ENCODE assay signal across 23 cellular contexts in genomic region chr7:151238190-151238810, GRCh38. TPM values are rescaled to one million over a fixed set of nuclear protein-coding genes. Genes with fewer than 3 reads are reported as not detected.
A peak's percentile ranks its signal among the peaks of the same experiment; 100 is the strongest.
DNase-seq lines count a peak whose midpoint lies in the region; ATAC-seq, FAIRE-seq and TF ChIP-seq lines count a peak whose summit lies in the region.
"Had no signal": no experiment of that assay in that cellular context is flagged by ENCODE, and none has a peak within 500 bp of the region (broad histone marks: within the 10 kb centered on the region; RNA-seq: fewer than 3 reads in every experiment).

No MANE protein-coding gene starts in this region.

- H3K14ac ChIP-seq in neuronal stem cell (ENCODE audit: low read length) = no peak overlapping the region

- H2AK5ac ChIP-seq in neuronal stem cell (ENCODE audit: low read depth, low read length) = no peak overlapping the region

- H3K27ac ChIP-seq in heart left ventricle (no peak overlapping the region), K562 (ENCODE audit: extremely low read depth, low read depth, low read length) (no peak overlapping the region), neuronal stem cell (replicated peaks; ENCODE audit: low read length) (no peak overlapping the region), skeletal muscle tissue (ENCODE audit: low read depth, low read length) (peak overlapping the region; percentile 60)
- H3K27ac ChIP-seq: HL-60 had no signal

- POLR2A ChIA-PET in K562 (lab: Yijun Ruan, JAX) = interaction anchor here (0.6 to 3.8 kb wide), 5 partner anchors 8 to 22 kb away, joined by 3 to 36 read pairs (median 8); partner anchors contain the start of gene ABCF2
- POLR2A ChIA-PET in activated CD4-positive, alpha-beta memory T cell treated with anti-CD3 and anti-CD28 coated beads, Interleukin-2, amount 10 ng/mL, durations not matched to agents 7 days and 5 days (lab: Charles Lee) = interaction anchor here (2.7 kb wide), 1 partner anchor 11 kb away, joined by 12 read pairs; the partner anchor contains the start of gene ABCF2

- H3K4me3 Mint-ChIP-seq in activated CD4-positive, alpha-beta memory T cell treated with anti-CD3 and anti-CD28 coated beads, Interleukin-2, amount 10 ng/mL, durations not matched to agents 7 days and 5 days = no peak overlapping the region
- H3K4me3 Mint-ChIP-seq: H9, HFFc6 had no signal

- H2BK12ac ChIP-seq in neuronal stem cell (ENCODE audit: low read length) = no peak overlapping the region

- H4K91ac ChIP-seq in neuronal stem cell (ENCODE audit: low read depth, low read length, poor library complexity) = no peak overlapping the region

- H3K9me3 ChIP-seq in heart left ventricle = no peaks in the 10 kb centered on the region
- H3K9me3 ChIP-seq in K562 (replicated peaks; ENCODE audit: control insufficient read depth, insufficient read depth, low read depth, low read length) = no peaks in the 10 kb centered on the region
- H3K9me3 ChIP-seq in neuronal stem cell (replicated peaks in 1 of 2; ENCODE audit: control insufficient read depth in 2 of 2, insufficient read depth in 1 of 2, low read depth in 1 of 2, low read length in 2 of 2) = no peaks in the 10 kb centered on the region
- H3K9me3 ChIP-seq in skeletal muscle tissue (ENCODE audit: control insufficient read depth in 3 of 3, low read length in 3 of 3) = no peaks in the 10 kb centered on the region

- no peak overlapping the region for H4K8ac ChIP-seq in neuronal stem cell (ENCODE audit: low read depth, low read length)

- ATAC-seq in Right ventricle myocardium inferior (no peak), heart left ventricle (no peak), K562 (no peak)
- ATAC-seq: Panc1 had no signal

- H3K36me3 ChIP-seq in heart left ventricle (peaks cover 0 to 84% (median 71%) of the 10 kb centered on the region in 9 donors), K562 (ENCODE audit: control insufficient read depth, insufficient read depth, low read length) (peaks cover 42% of the 10 kb centered on the region; the same call in 2 of the 3 replicates), neuronal stem cell (replicated peaks in 1 of 2; ENCODE audit: control insufficient read depth in 2 of 2, insufficient read depth in 2 of 2, low read length in 2 of 2) (peaks cover 34 to 87% of the 10 kb centered on the region in 2 donors), skeletal muscle tissue (ENCODE audit: control insufficient read depth in 3 of 3, insufficient read depth in 3 of 3, low read length in 3 of 3) (peaks cover 58 to 70% (median 62%) of the 10 kb centered on the region in 3 donors)

- no peak for FAIRE-seq in K562 (lab: Jason Lieb, UNC)

- H3K27me3 Mint-ChIP-seq in activated CD4-positive, alpha-beta memory T cell treated with anti-CD3 and anti-CD28 coated beads, Interleukin-2, amount 10 ng/mL, durations not matched to agents 7 days and 5 days = no peaks in the 10 kb centered on the region

- TF ChIP-seq EP300 in K562 (IDR thresholded peaks at IDR 0.05; ENCODE audit: low read length) = no peak

- H2AFZ ChIP-seq in K562 (ENCODE audit: low read depth, low read length) (no peak overlapping the region), neuronal stem cell (ENCODE audit: low read length) (no peak overlapping the region)

- DNase-seq in Right ventricle myocardium inferior (ENCODE audit: missing footprints) = peak; percentile 35
- no peak for DNase-seq in heart left ventricle
- no peak for DNase-seq in K562 (ENCODE audit: extremely low read depth in 1 of 4, low spot score in 3 of 4)
- DNase-seq in neuronal stem cell (ENCODE audit: low spot score) = no peak
- no peak for DNase-seq in activated CD4-positive, alpha-beta memory T cell treated with anti-CD3 and anti-CD28 coated beads, Interleukin-2, amount 10 ng/mL, durations not matched to agents 7 days and 5 days
- no peak for DNase-seq in SIG-M5 (lab: John Stamatoyannopoulos, UW)
- DNase-seq in ecto neural progenitor cell (ENCODE audit: low spot score) = no peak
- DNase-seq: Calu3, H9, HFFc6, NCI-H1092, NCI-H1417 treated with DMSO at 0.1 percent for 48 hours, NCI-H1694 treated with DMSO at 0.1 percent for 48 hours, NCI-H2081, NCI-H2227 treated with DMSO at 0.1 percent for 48 hours, NCI-H510A, NCI-H69 had no signal

- CTCF ChIA-PET in K562 (lab: Yijun Ruan, JAX; ENCODE audit: low intra/inter-chr PET ratio) = no interaction called here
- CTCF ChIA-PET in activated CD4-positive, alpha-beta memory T cell treated with anti-CD3 and anti-CD28 coated beads, Interleukin-2, amount 10 ng/mL, durations not matched to agents 7 days and 5 days (lab: Charles Lee) = no interaction called here

- H4K20me1 ChIP-seq in K562 (replicated peaks; ENCODE audit: control insufficient read depth, insufficient read depth, low read length) = peaks cover 62% of the 10 kb centered on the region

- no peak overlapping the region for H3K4me2 ChIP-seq in K562 (ENCODE audit: insufficient read depth, low read length)
- H3K4me2 ChIP-seq in neuronal stem cell (ENCODE audit: insufficient read depth, low read length, poor library complexity, severe bottlenecking) = no peak overlapping the region

- intact Hi-C loops in Right ventricle myocardium inferior (cut with DNase I) (no loop called here), heart left ventricle (cut with DNase I) (no loop called here), K562 (cut with micrococcal nuclease) (no loop called here)

- peaks cover 0 to 38% (median 11%) of the 10 kb centered on the region in 12 donors for H3K4me1 ChIP-seq in heart left ventricle
- peaks cover 17 to 37% of the 10 kb centered on the region in 2 experiments; a peak in 4 of 5 replicates for H3K4me1 ChIP-seq in K562 (replicated peaks in 1 of 2; ENCODE audit: control insufficient read depth in 2 of 2, insufficient read depth in 2 of 2, low read length in 2 of 2)
- peaks cover 11 to 12% of the 10 kb centered on the region in 2 donors for H3K4me1 ChIP-seq in neuronal stem cell (ENCODE audit: control insufficient read depth in 2 of 2, insufficient read depth in 1 of 2, low read depth in 1 of 2, low read length in 2 of 2)
- H3K4me1 ChIP-seq in skeletal muscle tissue (ENCODE audit: control insufficient read depth in 3 of 3, insufficient read depth in 3 of 3, low read length in 3 of 3) = peaks cover 21 to 43% (median 38%) of the 10 kb centered on the region in 3 donors

- WGBS in heart left ventricle, 4 donors = 79 to 82% (median 81%) methylated on average over 11 to 17 of the region's 17 CpGs
- 83% methylated on average over 16 of the region's 17 CpGs for WGBS in K562 (ENCODE audit: insufficient coverage, low coverage, missing lambda C conversion rate)
- WGBS in neuronal stem cell (ENCODE audit: extremely low coverage in 2 of 2, insufficient read length in 2 of 2, insufficient replicate concordance in 1 of 2), 2 donors = no CpG with 5 or more reads among the region's 17 CpGs

- no peak overlapping the region for H2BK15ac ChIP-seq in neuronal stem cell (ENCODE audit: low read length)

- peak overlapping the region; percentile 10 for H3K23ac ChIP-seq in neuronal stem cell (ENCODE audit: low read depth, low read length, poor library complexity)

- BruUV-seq in K562 (replicated peaks; lab: Mats Ljungman, UMichigan) = no TSS peak

- H3K79me1 ChIP-seq in neuronal stem cell (ENCODE audit: low read depth, low read length) = peaks cover 11% of the 10 kb centered on the region

- H3K79me2 ChIP-seq in K562 (ENCODE audit: control insufficient read depth, insufficient read depth, low read length) = peaks cover 16% of the 10 kb centered on the region

- H3K9ac ChIP-seq in K562 (ENCODE audit: insufficient read depth in 1 of 2, low read depth in 2 of 2, low read length in 2 of 2) (no peak overlapping the region), neuronal stem cell (ENCODE audit: low read depth, low read length, poor library complexity) (no peak overlapping the region), skeletal muscle tissue (ENCODE audit: low read depth in 1 of 3, low read length in 3 of 3) (peak overlapping the region in 1 of 3 donors; percentile 74)

- no peak overlapping the region for H2BK120ac ChIP-seq in neuronal stem cell (ENCODE audit: low read depth, low read length)

- TF ChIP-seq CTCF in heart left ventricle (IDR thresholded peaks at IDR 0.05) (no peak), K562 (IDR thresholded peaks at IDR 0.05 in 2 of 3, conservative IDR thresholded peaks at IDR 0.05 in 1 of 3; ENCODE audit: insufficient read depth in 2 of 3, low read depth in 1 of 3, low read length in 3 of 3) (no peak)

- no peak overlapping the region for H2BK5ac ChIP-seq in neuronal stem cell (ENCODE audit: low read length)

- H3K4ac ChIP-seq in neuronal stem cell (ENCODE audit: low read length) = no peak overlapping the region

- no peaks in the 10 kb centered on the region for H3K9me3 Mint-ChIP-seq in activated CD4-positive, alpha-beta memory T cell treated with anti-CD3 and anti-CD28 coated beads, Interleukin-2, amount 10 ng/mL, durations not matched to agents 7 days and 5 days
- H3K9me3 Mint-ChIP-seq: H9, HFFc6, IgD-negative memory B cell had no signal

- H3K27ac Mint-ChIP-seq in activated CD4-positive, alpha-beta memory T cell treated with anti-CD3 and anti-CD28 coated beads, Interleukin-2, amount 10 ng/mL, durations not matched to agents 7 days and 5 days = no peak overlapping the region
- H3K27ac Mint-ChIP-seq: H9, HFFc6, IgD-negative memory B cell had no signal

- no peak for TF ChIP-seq RAD21 in K562 (CRISPR knock-in tag; conservative IDR thresholded peaks at IDR 0.05 in 1 of 2, IDR thresholded peaks at IDR 0.05 in 1 of 2)

- peaks cover 31% of the 10 kb centered on the region for H3K36me3 Mint-ChIP-seq in activated CD4-positive, alpha-beta memory T cell treated with anti-CD3 and anti-CD28 coated beads, Interleukin-2, amount 10 ng/mL, durations not matched to agents 7 days and 5 days (ENCODE audit: low read depth)
- H3K36me3 Mint-ChIP-seq: IgD-negative memory B cell had no signal

- H3K18ac ChIP-seq in neuronal stem cell (ENCODE audit: low read length) = no peak overlapping the region

- in situ Hi-C loops in K562 (cut with MboI) = no loop called here

- H3K27me3 ChIP-seq in heart left ventricle (no peaks in the 10 kb centered on the region), K562 (ENCODE audit: control insufficient read depth in 2 of 2, insufficient read depth in 2 of 2, low read length in 2 of 2) (0 out of 5 replicates have a peak, but pooled peaks cover 0 to 4% of the 10 kb centered on the region in 2 experiments), neuronal stem cell (ENCODE audit: control insufficient read depth in 3 of 3, insufficient read depth in 3 of 3, low read depth in 1 of 3, low read length in 3 of 3) (no peaks in the 10 kb centered on the region), skeletal muscle tissue (ENCODE audit: control insufficient read depth in 3 of 3, insufficient read depth in 3 of 3, low read length in 3 of 3) (no peaks in the 10 kb centered on the region)

- H3K4me1 Mint-ChIP-seq in activated CD4-positive, alpha-beta memory T cell treated with anti-CD3 and anti-CD28 coated beads, Interleukin-2, amount 10 ng/mL, durations not matched to agents 7 days and 5 days = peaks cover 27% of the 10 kb centered on the region

- TF ChIP-seq POLR2A in heart left ventricle (IDR thresholded peaks at IDR 0.05) (no peak), K562 (conservative IDR thresholded peaks at IDR 0.05) (no peak)

- H3K4me3 ChIP-seq in heart left ventricle (no peak overlapping the region), K562 (no peak overlapping the region), neuronal stem cell (ENCODE audit: low read length in 2 of 2) (no peak overlapping the region), skeletal muscle tissue (ENCODE audit: low read length in 3 of 3) (no peak overlapping the region)

- peaks cover 4% of the 10 kb centered on the region for H3K9me1 ChIP-seq in K562 (ENCODE audit: control insufficient read depth, insufficient read depth, low read length)

RNA-seq across cellular contexts. Expression of gene CHPF2, which starts 6.0 kb away (rescaled TPM):
- total RNA-seq in Right ventricle myocardium inferior = 11.6 TPM
- total RNA-seq in heart left ventricle = 10 to 100 TPM; 16.6 to 31.9 (median 18.3) TPM
- polyA plus RNA-seq in heart left ventricle = 10 to 100 TPM; 11.4 to 26.4 TPM
- 109 and 238 TPM in 2 replicates for total RNA-seq in K562 (2011; cell fraction: chromatin; rRNA removed; ENCODE audit: low replicate concordance)
- total RNA-seq in K562 (2011; cell fraction: nucleolus; rRNA removed) = 182 and 210 TPM in 2 replicates
- 98.1 and 129 TPM in 2 replicates for total RNA-seq in K562 (2011; cell fraction: nucleoplasm; rRNA removed)
- 18.8 and 21.4 TPM in 2 replicates for total RNA-seq in K562 (2014; rRNA removed)
- 6.1 and 7.1 TPM in 2 replicates for total RNA-seq in K562 (2014; rRNA removed; fragmentation: Illumina TruSeq; extraction: Trizol)
- total RNA-seq in K562 (2015; rRNA removed; fragmentation: Illumina TruSeq; extraction: Trizol) = 12.0 and 13.1 TPM in 2 replicates
- 29.7 and 32.8 TPM in 2 replicates for total RNA-seq in K562 (2021)
- 10.5 and 14.3 TPM in 2 replicates for polyA plus RNA-seq in K562 (2011; rRNA removed)
- 10.5 and 18.5 TPM in 2 replicates for polyA plus RNA-seq in K562 (2011; cell fraction: cytosol; rRNA removed)
- 112 and 142 TPM in 2 replicates for polyA plus RNA-seq in K562 (2011; cell fraction: nucleus; rRNA removed)
- 13.7 and 35.4 TPM in 2 replicates for polyA plus RNA-seq in K562 (2012)
- 8.4 and 10.8 TPM in 2 replicates for polyA plus RNA-seq in K562 (2014; fragmentation: Illumina TruSeq; extraction: Trizol)
- polyA plus RNA-seq in K562 (2014; fragmentation: Nextera tagmentation; extraction: Ambion mirVana) = under 1 TPM; 0.08 to 0.24 TPM
- polyA plus RNA-seq in K562 (2014; rRNA removed) = 17.8 and 18.3 TPM in 2 replicates
- polyA minus RNA-seq in K562 (2011; rRNA and poly(A)+ RNA removed) = 16.5 and 17.8 TPM in 2 replicates
- polyA minus RNA-seq in K562 (2011; cell fraction: cytosol; rRNA and poly(A)+ RNA removed) = 16.9 and 19.6 TPM in 2 replicates
- 86.3 and 114 TPM in 2 replicates for polyA minus RNA-seq in K562 (2011; cell fraction: nucleus; rRNA and poly(A)+ RNA removed)
- polyA plus RNA-seq in neuronal stem cell (2013, experiment 1 of 2) = 8.2 TPM
- polyA plus RNA-seq in neuronal stem cell (2013, experiment 2 of 2) = 8.7 TPM
- 16.2 TPM for total RNA-seq in skeletal muscle tissue
- 10 to 100 TPM; 56.0 to 56.4 TPM for total RNA-seq in activated CD4-positive, alpha-beta memory T cell treated with anti-CD3 and anti-CD28 coated beads, Interleukin-2, amount 10 ng/mL, durations not matched to agents 7 days and 5 days

RNA-seq across cellular contexts. Expression of gene SMARCD3, which starts 10.2 kb away (rescaled TPM):
- total RNA-seq in Right ventricle myocardium inferior (110 TPM), heart left ventricle (100 to 1,000 TPM in 2 of 9 donors, 10 to 100 TPM in 7; 59.7 to 108 (median 92.2) TPM), K562 (2014; rRNA removed) (2.2 and 2.9 TPM in 2 replicates), K562 (2014; rRNA removed; fragmentation: Illumina TruSeq; extraction: Trizol) (1.2 and 1.3 TPM in 2 replicates), K562 (2015; rRNA removed; fragmentation: Illumina TruSeq; extraction: Trizol) (1.5 and 1.8 TPM in 2 replicates), K562 (2021) (2.3 and 3.6 TPM in 2 replicates), skeletal muscle tissue (101 TPM)
- polyA plus RNA-seq in heart left ventricle (100 to 1,000 TPM in 1 of 2 donors, 10 to 100 TPM in 1; 61.1 to 100 TPM), K562 (2011; rRNA removed) (2.7 and 4.6 TPM in 2 replicates), K562 (2014; fragmentation: Illumina TruSeq; extraction: Trizol) (1.9 and 2.6 TPM in 2 replicates), K562 (2014; fragmentation: Nextera tagmentation; extraction: Ambion mirVana) (under 1 TPM; 0.43 to 0.46 TPM), K562 (2014; rRNA removed) (2.6 and 3.0 TPM in 2 replicates)
- 10.6 and 29.3 TPM in 2 replicates for total RNA-seq in K562 (2011; cell fraction: chromatin; rRNA removed; ENCODE audit: low replicate concordance)
- 11.1 and 13.0 TPM in 2 replicates for total RNA-seq in K562 (2011; cell fraction: nucleolus; rRNA removed)
- total RNA-seq in K562 (2011; cell fraction: nucleoplasm; rRNA removed) = 9.4 and 19.5 TPM in 2 replicates
- polyA plus RNA-seq in K562 (2011; cell fraction: cytosol; rRNA removed) = 3.2 and 4.4 TPM in 2 replicates
- 26.3 and 28.4 TPM in 2 replicates for polyA plus RNA-seq in K562 (2011; cell fraction: nucleus; rRNA removed)
- 6.9 and 15.2 TPM in 2 replicates for polyA plus RNA-seq in K562 (2012)
- 1.2 and 1.3 TPM in 2 replicates for polyA minus RNA-seq in K562 (2011; rRNA and poly(A)+ RNA removed)
- polyA minus RNA-seq in K562 (2011; cell fraction: cytosol; rRNA and poly(A)+ RNA removed) = 1.9 and 2.6 TPM in 2 replicates
- polyA minus RNA-seq in K562 (2011; cell fraction: nucleus; rRNA and poly(A)+ RNA removed) = 3.0 and 3.2 TPM in 2 replicates
- 32.4 TPM for polyA plus RNA-seq in neuronal stem cell (2013, experiment 1 of 2)
- 33.6 TPM for polyA plus RNA-seq in neuronal stem cell (2013, experiment 2 of 2)
- 1 to 10 TPM; 1.5 to 2.7 TPM for total RNA-seq in activated CD4-positive, alpha-beta memory T cell treated with anti-CD3 and anti-CD28 coated beads, Interleukin-2, amount 10 ng/mL, durations not matched to agents 7 days and 5 days

RNA-seq across cellular contexts. Expression of gene ABCF2, which starts 11.3 kb away (rescaled TPM):
- total RNA-seq in Right ventricle myocardium inferior (24.5 TPM), heart left ventricle (10 to 100 TPM; 23.7 to 48.8 (median 33.0) TPM), K562 (2014; rRNA removed) (117 and 145 TPM in 2 replicates), K562 (2014; rRNA removed; fragmentation: Illumina TruSeq; extraction: Trizol) (79.5 and 110 TPM in 2 replicates), K562 (2015; rRNA removed; fragmentation: Illumina TruSeq; extraction: Trizol) (113 TPM in 2 replicates), K562 (2021) (122 and 129 TPM in 2 replicates), skeletal muscle tissue (20.9 TPM)
- polyA plus RNA-seq in heart left ventricle (10 to 100 TPM; 15.9 to 58.4 TPM), K562 (2011; rRNA removed) (43.1 and 62.1 TPM in 2 replicates), K562 (2014; fragmentation: Illumina TruSeq; extraction: Trizol) (165 and 177 TPM in 2 replicates), K562 (2014; fragmentation: Nextera tagmentation; extraction: Ambion mirVana) (100 to 1,000 TPM; 103 to 224 TPM), K562 (2014; rRNA removed) (88.2 and 97.5 TPM in 2 replicates)
- total RNA-seq in K562 (2011; cell fraction: chromatin; rRNA removed; ENCODE audit: low replicate concordance) = 65.4 and 103 TPM in 2 replicates
- 49.7 and 54.7 TPM in 2 replicates for total RNA-seq in K562 (2011; cell fraction: nucleolus; rRNA removed)
- total RNA-seq in K562 (2011; cell fraction: nucleoplasm; rRNA removed) = 43.1 and 48.4 TPM in 2 replicates
- polyA plus RNA-seq in K562 (2011; cell fraction: cytosol; rRNA removed) = 54.5 and 89.8 TPM in 2 replicates
- 36.6 and 65.1 TPM in 2 replicates for polyA plus RNA-seq in K562 (2011; cell fraction: nucleus; rRNA removed)
- polyA plus RNA-seq in K562 (2012) = 64.0 and 75.1 TPM in 2 replicates
- polyA minus RNA-seq in K562 (2011; rRNA and poly(A)+ RNA removed) = 49.7 and 116 TPM in 2 replicates
- 23.5 and 52.3 TPM in 2 replicates for polyA minus RNA-seq in K562 (2011; cell fraction: cytosol; rRNA and poly(A)+ RNA removed)
- 17.1 and 26.5 TPM in 2 replicates for polyA minus RNA-seq in K562 (2011; cell fraction: nucleus; rRNA and poly(A)+ RNA removed)
- 19.4 TPM for polyA plus RNA-seq in neuronal stem cell (2013, experiment 1 of 2)
- 19.4 TPM for polyA plus RNA-seq in neuronal stem cell (2013, experiment 2 of 2)
- total RNA-seq in activated CD4-positive, alpha-beta memory T cell treated with anti-CD3 and anti-CD28 coated beads, Interleukin-2, amount 10 ng/mL, durations not matched to agents 7 days and 5 days = 10 to 100 TPM; 23.1 to 27.6 TPM

RNA-seq across cellular contexts. Expression of gene H2BK1, which starts 28.0 kb away (rescaled TPM):
- total RNA-seq in Right ventricle myocardium inferior (not detected), heart left ventricle (not detected), K562 (2014; rRNA removed) (not detected in 2 replicates), K562 (2014; rRNA removed; fragmentation: Illumina TruSeq; extraction: Trizol) (not detected in 2 replicates), K562 (2015; rRNA removed; fragmentation: Illumina TruSeq; extraction: Trizol) (not detected in 2 replicates), K562 (2021) (not detected in 2 replicates), skeletal muscle tissue (not detected)
- polyA plus RNA-seq in heart left ventricle (not detected), K562 (2011; rRNA removed) (not detected in 2 replicates), K562 (2014; fragmentation: Illumina TruSeq; extraction: Trizol) (not detected in 2 replicates), K562 (2014; fragmentation: Nextera tagmentation; extraction: Ambion mirVana) (not detected), K562 (2014; rRNA removed) (not detected in 2 replicates)
- 1.00 TPM in 1 of 2 replicates, not detected in the other for total RNA-seq in K562 (2011; cell fraction: chromatin; rRNA removed; ENCODE audit: low replicate concordance)
- 1.6 and 4.0 TPM in 2 replicates for total RNA-seq in K562 (2011; cell fraction: nucleolus; rRNA removed)
- total RNA-seq in K562 (2011; cell fraction: nucleoplasm; rRNA removed) = 1.2 TPM in 1 of 2 replicates, not detected in the other
- not detected in 2 replicates for polyA plus RNA-seq in K562 (2011; cell fraction: cytosol; rRNA removed)
- 0.53 TPM in 1 of 2 replicates, not detected in the other for polyA plus RNA-seq in K562 (2011; cell fraction: nucleus; rRNA removed)
- not detected in 2 replicates for polyA plus RNA-seq in K562 (2012)
- not detected in 2 replicates for polyA minus RNA-seq in K562 (2011; rRNA and poly(A)+ RNA removed)
- polyA minus RNA-seq in K562 (2011; cell fraction: cytosol; rRNA and poly(A)+ RNA removed) = not detected in 2 replicates
- polyA minus RNA-seq in K562 (2011; cell fraction: nucleus; rRNA and poly(A)+ RNA removed) = not detected in 2 replicates
- not detected for polyA plus RNA-seq in neuronal stem cell (2013, experiment 1 of 2)
- polyA plus RNA-seq in neuronal stem cell (2013, experiment 2 of 2) = not detected
- not detected for total RNA-seq in activated CD4-positive, alpha-beta memory T cell treated with anti-CD3 and anti-CD28 coated beads, Interleukin-2, amount 10 ng/mL, durations not matched to agents 7 days and 5 days
- total RNA-seq: A172, Calu3, H9, HFFc6 had no signal
- polyA plus RNA-seq: BJ, IgD-negative memory B cell had no signal

RNA-seq across cellular contexts. Expression of gene ASB10, which starts 51.2 kb away (rescaled TPM):
- total RNA-seq in Right ventricle myocardium inferior = 41.4 TPM
- 10 to 100 TPM; 13.1 to 36.4 (median 25.5) TPM for total RNA-seq in heart left ventricle
- polyA plus RNA-seq in heart left ventricle = 10 to 100 TPM in 1 of 2 donors, 1 to 10 TPM in 1; 6.9 to 37.1 TPM
- total RNA-seq in K562 (2011; cell fraction: chromatin; rRNA removed; ENCODE audit: low replicate concordance) = not detected in 2 replicates
- not detected in 2 replicates for total RNA-seq in K562 (2011; cell fraction: nucleolus; rRNA removed)
- not detected in 2 replicates for total RNA-seq in K562 (2011; cell fraction: nucleoplasm; rRNA removed)
- total RNA-seq in K562 (2014; rRNA removed) = not detected in 2 replicates
- total RNA-seq in K562 (2014; rRNA removed; fragmentation: Illumina TruSeq; extraction: Trizol) = not detected in 2 replicates
- total RNA-seq in K562 (2015; rRNA removed; fragmentation: Illumina TruSeq; extraction: Trizol) = not detected in 2 replicates
- total RNA-seq in K562 (2021) = not detected in 2 replicates
- polyA plus RNA-seq in K562 (2011; rRNA removed) = not detected in 2 replicates
- polyA plus RNA-seq in K562 (2011; cell fraction: cytosol; rRNA removed) = not detected in 2 replicates
- polyA plus RNA-seq in K562 (2011; cell fraction: nucleus; rRNA removed) = not detected in 2 replicates
- not detected in 2 replicates for polyA plus RNA-seq in K562 (2012)
- not detected in 2 replicates for polyA plus RNA-seq in K562 (2014; fragmentation: Illumina TruSeq; extraction: Trizol)
- polyA plus RNA-seq in K562 (2014; fragmentation: Nextera tagmentation; extraction: Ambion mirVana) = not detected
- not detected in 2 replicates for polyA plus RNA-seq in K562 (2014; rRNA removed)
- polyA minus RNA-seq in K562 (2011; rRNA and poly(A)+ RNA removed) = not detected in 2 replicates
- polyA minus RNA-seq in K562 (2011; cell fraction: cytosol; rRNA and poly(A)+ RNA removed) = not detected in 2 replicates
- polyA minus RNA-seq in K562 (2011; cell fraction: nucleus; rRNA and poly(A)+ RNA removed) = not detected in 2 replicates
- polyA plus RNA-seq in neuronal stem cell (2013, experiment 1 of 2) = not detected
- not detected for polyA plus RNA-seq in neuronal stem cell (2013, experiment 2 of 2)
- total RNA-seq in skeletal muscle tissue = 3.7 TPM
- total RNA-seq in activated CD4-positive, alpha-beta memory T cell treated with anti-CD3 and anti-CD28 coated beads, Interleukin-2, amount 10 ng/mL, durations not matched to agents 7 days and 5 days = not detected
- total RNA-seq: A172, Calu3, H9, HFFc6 had no signal
- polyA plus RNA-seq: BJ, IgD-negative memory B cell had no signal
